Comparison of ENCODE assay signal across 28 cellular contexts in the genomic region with DNA sequence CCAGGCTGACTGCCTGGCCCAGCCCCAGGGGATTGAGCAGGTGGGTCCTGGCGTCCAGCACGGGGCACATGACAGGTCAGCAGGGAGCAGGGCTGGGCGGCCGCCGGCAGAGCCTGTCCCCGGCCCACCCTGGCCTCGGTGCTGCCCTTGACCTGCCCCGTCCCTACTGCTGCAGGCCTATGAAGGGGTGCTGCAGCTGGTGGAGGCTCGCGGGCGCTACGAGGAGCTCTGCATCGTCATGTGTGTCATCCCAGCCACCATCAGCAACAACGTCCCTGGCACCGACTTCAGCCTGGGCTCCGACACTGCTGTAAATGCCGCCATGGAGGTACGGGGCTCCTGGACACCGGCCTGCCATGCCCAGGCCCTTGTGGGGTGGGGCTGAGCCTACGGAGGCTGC. TPM values are rescaled to one million over a fixed set of nuclear protein-coding genes. Genes with fewer than 3 reads are reported as not detected.
A peak's percentile ranks its signal among the peaks of the same experiment; 100 is the strongest.
DNase-seq lines count a peak whose midpoint lies in the region; ATAC-seq, FAIRE-seq and TF ChIP-seq lines count a peak whose summit lies in the region.
"Had no signal": no experiment of that assay in that cellular context is flagged by ENCODE, and none has a peak within 500 bp of the region (broad histone marks: within the 10 kb centered on the region; RNA-seq: fewer than 3 reads in every experiment).

No MANE protein-coding gene starts in this region.

- BruUV-seq in GM12878 (replicated peaks; lab: Mats Ljungman, UMichigan) (no TSS peak), K562 (replicated peaks; lab: Mats Ljungman, UMichigan) (no TSS peak)

- no peak for ATAC-seq in Right ventricle myocardium inferior
- no peak for ATAC-seq in GM12878
- ATAC-seq in K562: no peak
- ATAC-seq in psoas muscle: peak; percentile 50 to 65 (median 56)

- no peak overlapping the region for H3K27ac ChIP-seq in GM12878 (ENCODE audit: control insufficient read depth, insufficient read depth)
- H3K27ac ChIP-seq in K562 (ENCODE audit: extremely low read depth, low read depth, low read length): no peak overlapping the region
- H3K27ac ChIP-seq in psoas muscle: no peak overlapping the region
- H3K27ac ChIP-seq in neural progenitor cell: no peak overlapping the region
- H3K27ac ChIP-seq: BLaER1 had no signal

- H3K4me2 ChIP-seq in GM12878 (ENCODE audit: control insufficient read depth, insufficient read depth) (no peak overlapping the region), K562 (ENCODE audit: insufficient read depth, low read length) (no peak overlapping the region), neural progenitor cell (no peak overlapping the region)
- H3K4me2 ChIP-seq: BLaER1 had no signal

- H3K4me1 ChIP-seq in GM12878 (ENCODE audit: control insufficient read depth, insufficient read depth, low read length) (no peaks in the 10 kb centered on the region), K562 (replicated peaks in 1 of 2; ENCODE audit: control insufficient read depth in 2 of 2, insufficient read depth in 2 of 2, low read length in 2 of 2) (peaks cover 0 to 38% of the 10 kb centered on the region in 2 experiments; a peak in 1 of 5 replicates), psoas muscle (no peaks in the 10 kb centered on the region), neural progenitor cell (no peaks in the 10 kb centered on the region)

- H3K27me3 ChIP-seq in GM12878 (replicated peaks in 1 of 2; ENCODE audit: control insufficient read depth in 2 of 2, insufficient read depth in 2 of 2, low read length in 1 of 2): no peaks in the 10 kb centered on the region
- no peaks in the 10 kb centered on the region for H3K27me3 ChIP-seq in K562 (ENCODE audit: control insufficient read depth in 2 of 2, insufficient read depth in 2 of 2, low read length in 2 of 2)
- no peaks in the 10 kb centered on the region for H3K27me3 ChIP-seq in psoas muscle (ENCODE audit: insufficient read depth in 3 of 3, low read length in 2 of 3)
- H3K27me3 ChIP-seq in neural progenitor cell: no peaks in the 10 kb centered on the region
- H3K27me3 ChIP-seq: BE2C, BLaER1 had no signal

- no peak for TF ChIP-seq RAD21 in GM12878 (IDR thresholded peaks at IDR 0.05; ENCODE audit: insufficient read depth, low read depth, low read length)
- no peak for TF ChIP-seq RAD21 in K562 (CRISPR knock-in tag; conservative IDR thresholded peaks at IDR 0.05 in 1 of 2, IDR thresholded peaks at IDR 0.05 in 1 of 2)

- TF ChIP-seq EP300 in GM12878 (IDR thresholded peaks at IDR 0.05; ENCODE audit: borderline replicate concordance in 1 of 2, control insufficient read depth in 1 of 2, low read depth in 2 of 2, low read length in 2 of 2) (no peak), K562 (IDR thresholded peaks at IDR 0.05; ENCODE audit: low read length) (no peak)

- no peak overlapping the region for H3K9ac ChIP-seq in GM12878 (ENCODE audit: control insufficient read depth, insufficient read depth, low read length)
- no peak overlapping the region; a peak in 1 of 4 replicates for H3K9ac ChIP-seq in K562 (ENCODE audit: insufficient read depth in 1 of 2, low read depth in 2 of 2, low read length in 2 of 2)
- no peak overlapping the region for H3K9ac ChIP-seq in neural progenitor cell
- H3K9ac ChIP-seq: BLaER1 had no signal

- H3K4me3 ChIP-seq in GM12878: no peak overlapping the region
- no peak overlapping the region for H3K4me3 ChIP-seq in K562
- H3K4me3 ChIP-seq in psoas muscle: peak overlapping the region; percentile 30
- no peak overlapping the region for H3K4me3 ChIP-seq in neural progenitor cell
- H3K4me3 ChIP-seq: BLaER1 had no signal

- no peaks in the 10 kb centered on the region for H3K27me3 Mint-ChIP-seq in neural progenitor cell (ENCODE audit: insufficient read depth, low read depth)
- H3K27me3 Mint-ChIP-seq: CD4-positive, alpha-beta memory T cell; CD4-positive, CD25-positive, alpha-beta regulatory T cell; CD8-positive, alpha-beta memory T cell had no signal

- H2AFZ ChIP-seq in GM12878 (ENCODE audit: control insufficient read depth, low read depth, low read length) (no peak overlapping the region), K562 (ENCODE audit: low read depth, low read length) (no peak overlapping the region), neural progenitor cell (replicated peaks) (no peak overlapping the region)

- no peaks in the 10 kb centered on the region for H3K36me3 Mint-ChIP-seq in neural progenitor cell
- H3K36me3 Mint-ChIP-seq: CD4-positive, CD25-positive, alpha-beta regulatory T cell had no signal

- RAD21 ChIA-PET in GM12878 (lab: Charles Lee; ENCODE audit: unreplicated experiment): no interaction called here

- FAIRE-seq in GM12878 (lab: Jason Lieb, UNC): no peak
- FAIRE-seq in K562 (lab: Jason Lieb, UNC): no peak
- FAIRE-seq: A204.1, G401.6, GM12892, GM18507 had no signal

- H3K9me1 ChIP-seq in K562 (ENCODE audit: control insufficient read depth, insufficient read depth, low read length): peaks cover 4% of the 10 kb centered on the region

- H3K4me1 Mint-ChIP-seq in neural progenitor cell: no peaks in the 10 kb centered on the region
- H3K4me1 Mint-ChIP-seq: CD14-positive monocyte; CD4-positive, alpha-beta memory T cell; CD8-positive, alpha-beta memory T cell had no signal

- no peaks in the 10 kb centered on the region for H3K9me3 Mint-ChIP-seq in neural progenitor cell
- H3K9me3 Mint-ChIP-seq: CD14-positive monocyte; CD4-positive, alpha-beta memory T cell; CD8-positive, alpha-beta memory T cell had no signal

- SMC1A ChIA-PET in GM12878 (lab: Charles Lee; ENCODE audit: uncharacterized antibody, unreplicated experiment): interaction anchor here (0.6 kb wide), 1 partner anchor 240 kb away, joined by 3 read pairs; no protein-coding TSS in a partner anchor

- intact Hi-C loops in Right ventricle myocardium inferior (cut with DNase I) (no loop called here), cardiac septum (cut with DNase I) (no loop called here), GM12878 (cut with micrococcal nuclease; ENCODE audit: unreplicated experiment) (no loop called here), K562 (cut with micrococcal nuclease) (no loop called here), psoas muscle (cut with DNase I) (loop anchor here in 1 of 2 donors (10.0 kb wide), 1 partner anchor 61 kb away; no protein-coding TSS in a partner anchor)

- peak; percentile 64 for DNase-seq in Right ventricle myocardium inferior (ENCODE audit: missing footprints)
- DNase-seq in cardiac septum (ENCODE audit: low spot score): no peak
- DNase-seq in GM12878 (ENCODE audit: low read depth, low spot score): no peak
- DNase-seq in K562 (ENCODE audit: extremely low read depth in 1 of 4, low spot score in 3 of 4): no peak
- no peak for DNase-seq in psoas muscle
- no peak for DNase-seq in NCI-H1048 (lab: John Stamatoyannopoulos, UW)
- DNase-seq in DMS153 treated with DMSO at 0.1 percent for 48 hours (lab: John Stamatoyannopoulos, UW; ENCODE audit: unreplicated experiment): no peak
- DNase-seq in neural progenitor cell (ENCODE audit: low spot score): no peak
- DNase-seq: 8988T; ACHN; BE2C; C1 segment of cervical spinal cord; CD4-positive, alpha-beta memory T cell; CD4-positive, CD25-positive, alpha-beta regulatory T cell; CD8-positive, alpha-beta memory T cell; COR-L47; DMS 273 treated with DMSO at 0.1 percent for 48 hours; DMS153; DMS79 treated with DMSO at 0.1 percent for 48 hours; GF-D8 had no signal

- H3K79me2 ChIP-seq in GM12878 (ENCODE audit: control insufficient read depth, insufficient read depth, low read length) (no peaks in the 10 kb centered on the region), K562 (ENCODE audit: control insufficient read depth, insufficient read depth, low read length) (no peaks in the 10 kb centered on the region), neural progenitor cell (ENCODE audit: low read depth) (no peaks in the 10 kb centered on the region)

- TF ChIP-seq POLR2A in GM12878 (IDR thresholded peaks at IDR 0.05; ENCODE audit: low read depth, low read length) (no peak), K562 (conservative IDR thresholded peaks at IDR 0.05) (no peak)

- POLR2A ChIA-PET in GM12878 (lab: Charles Lee) (no interaction called here), K562 (lab: Yijun Ruan, JAX) (interaction anchor here (1.0 to 1.6 kb wide), 3 partner anchors 9 to 14 kb away, joined by 3 to 4 read pairs (median 3); no protein-coding TSS in a partner anchor)

- H3K9me3 ChIP-seq in GM12878 (replicated peaks; ENCODE audit: control insufficient read depth, insufficient read depth, low read length) (no peaks in the 10 kb centered on the region), K562 (replicated peaks; ENCODE audit: control insufficient read depth, insufficient read depth, low read depth, low read length) (no peaks in the 10 kb centered on the region), psoas muscle (no peaks in the 10 kb centered on the region), neural progenitor cell (ENCODE audit: low read depth) (no peaks in the 10 kb centered on the region)
- H3K9me3 ChIP-seq: BE2C, BLaER1 had no signal

- H3K27ac Mint-ChIP-seq in neural progenitor cell: no peak overlapping the region
- H3K27ac Mint-ChIP-seq: CD4-positive, CD25-positive, alpha-beta regulatory T cell had no signal

- TF ChIP-seq CTCF in GM12878 (IDR thresholded peaks at IDR 0.05 in 2 of 3, conservative IDR thresholded peaks at IDR 0.05 in 1 of 3; ENCODE audit: control insufficient read depth in 2 of 3, extremely low read depth in 1 of 3, insufficient read depth in 1 of 3, low read depth in 3 of 3, low read length in 3 of 3): no peak
- TF ChIP-seq CTCF in K562 (IDR thresholded peaks at IDR 0.05 in 2 of 3, conservative IDR thresholded peaks at IDR 0.05 in 1 of 3; ENCODE audit: insufficient read depth in 2 of 3, low read depth in 1 of 3, low read length in 3 of 3): no peak
- TF ChIP-seq CTCF in psoas muscle (IDR thresholded peaks at IDR 0.05): no peak
- no peak for TF ChIP-seq CTCF in neural progenitor cell (IDR thresholded peaks at IDR 0.05)

- H3K4me3 Mint-ChIP-seq in neural progenitor cell: no peak overlapping the region
- H3K4me3 Mint-ChIP-seq: CD14-positive monocyte; CD4-positive, alpha-beta memory T cell; CD8-positive, alpha-beta memory T cell had no signal

- no peaks in the 10 kb centered on the region for H3F3A ChIP-seq in neural progenitor cell (ENCODE audit: low read depth)

- H3K36me3 ChIP-seq in GM12878 (ENCODE audit: control insufficient read depth in 2 of 2, insufficient read depth in 2 of 2, low read length in 1 of 2): peaks cover 5 to 24% of the 10 kb centered on the region in 2 experiments; a peak in 3 of 4 replicates
- H3K36me3 ChIP-seq in K562 (ENCODE audit: control insufficient read depth, insufficient read depth, low read length): peaks cover 72% of the 10 kb centered on the region; the same call in 1 of the 3 replicates
- H3K36me3 ChIP-seq in psoas muscle (ENCODE audit: insufficient read depth in 1 of 2, low read depth in 1 of 2): peaks cover 0 to 51% of the 10 kb centered on the region in 2 donors
- H3K36me3 ChIP-seq in neural progenitor cell: no peaks in the 10 kb centered on the region

- CTCF ChIA-PET in GM12878 (lab: Yijun Ruan, JAX): no interaction called here
- CTCF ChIA-PET in K562 (lab: Yijun Ruan, JAX; ENCODE audit: low intra/inter-chr PET ratio): no interaction called here

- in situ Hi-C loops in GM12878 (cut with MboI) (no loop called here), K562 (cut with MboI) (no loop called here)

- WGBS in GM12878 (ENCODE audit: insufficient coverage, insufficient replicate concordance, low lambda C conversion rate, missing lambda C conversion rate): 96% methylated on average over 20 of the region's 20 CpGs
- WGBS in K562 (ENCODE audit: insufficient coverage, low coverage, missing lambda C conversion rate): 86% methylated on average over 19 of the region's 20 CpGs
- 57 to 61% (median 60%) methylated on average over 20 of the region's 20 CpGs for WGBS in psoas muscle, 3 donors

- no peaks in the 10 kb centered on the region for H4K20me1 ChIP-seq in GM12878 (ENCODE audit: control insufficient read depth, insufficient read depth)
- peaks cover 9% of the 10 kb centered on the region for H4K20me1 ChIP-seq in K562 (replicated peaks; ENCODE audit: control insufficient read depth, insufficient read depth, low read length)
- no peaks in the 10 kb centered on the region for H4K20me1 ChIP-seq in neural progenitor cell (ENCODE audit: low read depth)

RNA-seq across cellular contexts. Expression of a gene that starts 15.6 kb away (rescaled TPM):
- total RNA-seq in Right ventricle myocardium inferior (16.8 TPM), cardiac septum (15.8 TPM), GM12878 (2014; rRNA removed) (16.8 and 24.6 TPM in 2 replicates), GM12878 (2014; rRNA removed; fragmentation: Illumina TruSeq; extraction: Trizol) (2.6 and 2.8 TPM in 2 replicates), GM12878 (2021) (20.3 and 23.6 TPM in 2 replicates), K562 (2014; rRNA removed) (12.6 and 17.3 TPM in 2 replicates), K562 (2014; rRNA removed; fragmentation: Illumina TruSeq; extraction: Trizol) (0.35 and 0.55 TPM in 2 replicates), K562 (2015; rRNA removed; fragmentation: Illumina TruSeq; extraction: Trizol) (2.6 and 2.7 TPM in 2 replicates), K562 (2021) (7.6 and 8.3 TPM in 2 replicates), psoas muscle (10 to 100 TPM in 2 of 4 donors, 1 to 10 TPM in 2; 8.3 to 10.5 (median 9.7) TPM), neural progenitor cell (ENCODE audit: low replicate concordance) (7.5 and 17.9 TPM in 2 replicates)
- 19.8 and 23.7 TPM in 2 replicates for total RNA-seq in GM12878 (2013; cell fraction: nucleolus; rRNA removed)
- polyA plus RNA-seq in GM12878 (2011; ENCODE audit: low read depth): 4.9 TPM
- polyA plus RNA-seq in GM12878 (2011; rRNA removed) (2.8 and 5.2 TPM in 2 replicates), GM12878 (2014; fragmentation: Illumina TruSeq; extraction: Trizol) (0.52 and 1.3 TPM in 2 replicates), GM12878 (2014; fragmentation: Nextera tagmentation; extraction: Ambion mirVana) (1 to 10 TPM in 1 of 2 experiments, under 1 TPM in 1; 0.14 to 2.1 TPM), GM12878 (2014; rRNA removed) (24.8 and 27.1 TPM in 2 replicates), GM12878 (2016; fragmentation: Nextera tagmentation; extraction: Ambion mirVana) (10 to 100 TPM; 17.5 to 20.9 TPM), K562 (2011; rRNA removed) (2.3 and 5.5 TPM in 2 replicates), K562 (2014; fragmentation: Illumina TruSeq; extraction: Trizol) (0.52 and 2.1 TPM in 2 replicates), K562 (2014; fragmentation: Nextera tagmentation; extraction: Ambion mirVana) (under 1 TPM; 0.07 to 0.18 TPM), K562 (2014; rRNA removed) (6.5 and 8.1 TPM in 2 replicates), psoas muscle (10 to 100 TPM in 2 of 3 donors, 1 to 10 TPM in 1; 9.9 to 13.7 (median 10.1) TPM)
- polyA plus RNA-seq in GM12878 (2011; cell fraction: cytosol; rRNA removed): 8.2 and 16.1 TPM in 2 replicates
- 87.0 and 101 TPM in 2 replicates for polyA plus RNA-seq in GM12878 (2011; cell fraction: nucleus; rRNA removed)
- 21.9 and 22.9 TPM in 2 replicates for polyA plus RNA-seq in GM12878 (2012)
- polyA minus RNA-seq in GM12878 (2011; rRNA and poly(A)+ RNA removed): 1.4 and 5.8 TPM in 2 replicates
- 1.8 and 2.8 TPM in 2 replicates for polyA minus RNA-seq in GM12878 (2011; cell fraction: cytosol; rRNA and poly(A)+ RNA removed)
- polyA minus RNA-seq in GM12878 (2011; cell fraction: nucleus; rRNA and poly(A)+ RNA removed): 7.5 and 11.9 TPM in 2 replicates
- total RNA-seq in K562 (2011; cell fraction: chromatin; rRNA removed; ENCODE audit: low replicate concordance): 10.0 and 50.7 TPM in 2 replicates
- total RNA-seq in K562 (2011; cell fraction: nucleolus; rRNA removed): 29.3 and 41.0 TPM in 2 replicates
- total RNA-seq in K562 (2011; cell fraction: nucleoplasm; rRNA removed): 13.9 and 21.2 TPM in 2 replicates
- polyA plus RNA-seq in K562 (2011; cell fraction: cytosol; rRNA removed): 5.7 and 16.5 TPM in 2 replicates
- polyA plus RNA-seq in K562 (2011; cell fraction: nucleus; rRNA removed): 37.7 and 66.6 TPM in 2 replicates
- 6.3 and 16.5 TPM in 2 replicates for polyA plus RNA-seq in K562 (2012)
- polyA minus RNA-seq in K562 (2011; rRNA and poly(A)+ RNA removed): 0.57 and 0.91 TPM in 2 replicates
- 2.2 and 2.5 TPM in 2 replicates for polyA minus RNA-seq in K562 (2011; cell fraction: cytosol; rRNA and poly(A)+ RNA removed)
- polyA minus RNA-seq in K562 (2011; cell fraction: nucleus; rRNA and poly(A)+ RNA removed): 9.4 and 10.2 TPM in 2 replicates

RNA-seq across cellular contexts. Expression of a gene that starts 23.7 kb away (rescaled TPM):
- total RNA-seq in Right ventricle myocardium inferior (52.5 TPM), cardiac septum (60.3 TPM), GM12878 (2014; rRNA removed) (127 and 146 TPM in 2 replicates), GM12878 (2014; rRNA removed; fragmentation: Illumina TruSeq; extraction: Trizol) (52.6 and 56.1 TPM in 2 replicates), GM12878 (2021) (192 and 194 TPM in 2 replicates), K562 (2014; rRNA removed) (86.9 and 98.3 TPM in 2 replicates), K562 (2014; rRNA removed; fragmentation: Illumina TruSeq; extraction: Trizol) (13.8 and 22.2 TPM in 2 replicates), K562 (2015; rRNA removed; fragmentation: Illumina TruSeq; extraction: Trizol) (45.6 and 45.8 TPM in 2 replicates), K562 (2021) (108 and 124 TPM in 2 replicates), psoas muscle (10 to 100 TPM; 17.8 to 33.6 (median 27.7) TPM), neural progenitor cell (ENCODE audit: low replicate concordance) (48.7 and 126 TPM in 2 replicates)
- 144 and 180 TPM in 2 replicates for total RNA-seq in GM12878 (2013; cell fraction: nucleolus; rRNA removed)
- polyA plus RNA-seq in GM12878 (2011; ENCODE audit: low read depth): 60.4 TPM
- polyA plus RNA-seq in GM12878 (2011; rRNA removed) (43.3 and 94.2 TPM in 2 replicates), GM12878 (2014; fragmentation: Illumina TruSeq; extraction: Trizol) (7.8 and 45.7 TPM in 2 replicates), GM12878 (2014; fragmentation: Nextera tagmentation; extraction: Ambion mirVana) (10 to 100 TPM in 1 of 2 experiments, 1 to 10 TPM in 1; 1.2 to 11.2 TPM), GM12878 (2014; rRNA removed) (130 and 154 TPM in 2 replicates), GM12878 (2016; fragmentation: Nextera tagmentation; extraction: Ambion mirVana) (100 to 1,000 TPM; 184 to 191 TPM), K562 (2011; rRNA removed) (50.0 and 84.1 TPM in 2 replicates), K562 (2014; fragmentation: Illumina TruSeq; extraction: Trizol) (37.6 and 65.2 TPM in 2 replicates), K562 (2014; fragmentation: Nextera tagmentation; extraction: Ambion mirVana) (1 to 10 TPM; 1.1 to 3.9 TPM), K562 (2014; rRNA removed) (83.0 and 83.1 TPM in 2 replicates), psoas muscle (10 to 100 TPM in 2 of 3 donors, 1 to 10 TPM in 1; 9.2 to 21.2 (median 13.7) TPM)
- 130 and 162 TPM in 2 replicates for polyA plus RNA-seq in GM12878 (2011; cell fraction: cytosol; rRNA removed)
- polyA plus RNA-seq in GM12878 (2011; cell fraction: nucleus; rRNA removed): 550 and 578 TPM in 2 replicates
- 148 and 190 TPM in 2 replicates for polyA plus RNA-seq in GM12878 (2012)
- 76.6 and 156 TPM in 2 replicates for polyA minus RNA-seq in GM12878 (2011; rRNA and poly(A)+ RNA removed)
- 59.1 and 73.4 TPM in 2 replicates for polyA minus RNA-seq in GM12878 (2011; cell fraction: cytosol; rRNA and poly(A)+ RNA removed)
- 62.3 and 85.3 TPM in 2 replicates for polyA minus RNA-seq in GM12878 (2011; cell fraction: nucleus; rRNA and poly(A)+ RNA removed)
- 83.4 and 274 TPM in 2 replicates for total RNA-seq in K562 (2011; cell fraction: chromatin; rRNA removed; ENCODE audit: low replicate concordance)
- total RNA-seq in K562 (2011; cell fraction: nucleolus; rRNA removed): 193 and 201 TPM in 2 replicates
- 97.9 and 105 TPM in 2 replicates for total RNA-seq in K562 (2011; cell fraction: nucleoplasm; rRNA removed)
- polyA plus RNA-seq in K562 (2011; cell fraction: cytosol; rRNA removed): 68.5 and 125 TPM in 2 replicates
- 244 and 346 TPM in 2 replicates for polyA plus RNA-seq in K562 (2011; cell fraction: nucleus; rRNA removed)
- polyA plus RNA-seq in K562 (2012): 106 and 149 TPM in 2 replicates
- polyA minus RNA-seq in K562 (2011; rRNA and poly(A)+ RNA removed): 29.0 and 37.5 TPM in 2 replicates
- polyA minus RNA-seq in K562 (2011; cell fraction: cytosol; rRNA and poly(A)+ RNA removed): 63.7 and 76.3 TPM in 2 replicates
- 42.3 and 49.5 TPM in 2 replicates for polyA minus RNA-seq in K562 (2011; cell fraction: nucleus; rRNA and poly(A)+ RNA removed)

RNA-seq across cellular contexts. Expression of a gene that starts 29.8 kb away (rescaled TPM):
- total RNA-seq in Right ventricle myocardium inferior (2.7 TPM), cardiac septum (1.2 TPM), GM12878 (2014; rRNA removed) (2.6 and 2.7 TPM in 2 replicates), GM12878 (2014; rRNA removed; fragmentation: Illumina TruSeq; extraction: Trizol) (3.5 and 4.4 TPM in 2 replicates), GM12878 (2021) (9.1 and 9.9 TPM in 2 replicates), K562 (2014; rRNA removed) (1.5 and 2.1 TPM in 2 replicates), K562 (2014; rRNA removed; fragmentation: Illumina TruSeq; extraction: Trizol) (0.29 and 0.33 TPM in 2 replicates), K562 (2015; rRNA removed; fragmentation: Illumina TruSeq; extraction: Trizol) (2.0 and 2.2 TPM in 2 replicates), K562 (2021) (1.9 and 2.1 TPM in 2 replicates), psoas muscle (1 to 10 TPM in 1 of 4 donors, under 1 TPM in 3; 0.69 to 1.7 (median 0.84) TPM), neural progenitor cell (ENCODE audit: low replicate concordance) (0.28 TPM in 1 of 2 replicates, not detected in the other)
- 0.42 and 0.61 TPM in 2 replicates for total RNA-seq in GM12878 (2013; cell fraction: nucleolus; rRNA removed)
- 4.9 TPM for polyA plus RNA-seq in GM12878 (2011; ENCODE audit: low read depth)
- polyA plus RNA-seq in GM12878 (2011; rRNA removed) (0.03 and 0.17 TPM in 2 replicates), GM12878 (2014; fragmentation: Illumina TruSeq; extraction: Trizol) (0.86 and 2.4 TPM in 2 replicates), GM12878 (2014; fragmentation: Nextera tagmentation; extraction: Ambion mirVana) (under 1 TPM; 0.34 to 0.82 TPM), GM12878 (2014; rRNA removed) (4.1 and 4.8 TPM in 2 replicates), GM12878 (2016; fragmentation: Nextera tagmentation; extraction: Ambion mirVana) (1 to 10 TPM; 2.5 to 3.7 TPM), K562 (2011; rRNA removed) (0.34 and 0.36 TPM in 2 replicates), K562 (2014; fragmentation: Illumina TruSeq; extraction: Trizol) (0.98 and 1.7 TPM in 2 replicates), K562 (2014; fragmentation: Nextera tagmentation; extraction: Ambion mirVana) (not detected), K562 (2014; rRNA removed) (0.82 and 2.0 TPM in 2 replicates), psoas muscle (under 1 TPM; 0.08 to 0.76 (median 0.31) TPM)
- 0.03 TPM in 1 of 2 replicates, not detected in the other for polyA plus RNA-seq in GM12878 (2011; cell fraction: cytosol; rRNA removed)
- 0.22 and 0.30 TPM in 2 replicates for polyA plus RNA-seq in GM12878 (2011; cell fraction: nucleus; rRNA removed)
- 5.5 and 6.1 TPM in 2 replicates for polyA plus RNA-seq in GM12878 (2012)
- 0.05 TPM in 1 of 2 replicates, not detected in the other for polyA minus RNA-seq in GM12878 (2011; rRNA and poly(A)+ RNA removed)
- 4.4 TPM in 1 of 2 replicates, not detected in the other for polyA minus RNA-seq in GM12878 (2011; cell fraction: cytosol; rRNA and poly(A)+ RNA removed)
- polyA minus RNA-seq in GM12878 (2011; cell fraction: nucleus; rRNA and poly(A)+ RNA removed): under 0.01 and 0.38 TPM in 2 replicates
- total RNA-seq in K562 (2011; cell fraction: chromatin; rRNA removed; ENCODE audit: low replicate concordance): 0.09 and 0.42 TPM in 2 replicates
- 0.13 and 0.17 TPM in 2 replicates for total RNA-seq in K562 (2011; cell fraction: nucleolus; rRNA removed)
- 0.29 and 0.38 TPM in 2 replicates for total RNA-seq in K562 (2011; cell fraction: nucleoplasm; rRNA removed)
- 0.40 and 1.3 TPM in 2 replicates for polyA plus RNA-seq in K562 (2011; cell fraction: cytosol; rRNA removed)
- polyA plus RNA-seq in K562 (2011; cell fraction: nucleus; rRNA removed): 0.45 and 0.75 TPM in 2 replicates
- 2.1 and 3.8 TPM in 2 replicates for polyA plus RNA-seq in K562 (2012)
- polyA minus RNA-seq in K562 (2011; rRNA and poly(A)+ RNA removed): 0.11 and 0.36 TPM in 2 replicates
- polyA minus RNA-seq in K562 (2011; cell fraction: cytosol; rRNA and poly(A)+ RNA removed): 0.64 and 1.7 TPM in 2 replicates
- 0.33 and 0.54 TPM in 2 replicates for polyA minus RNA-seq in K562 (2011; cell fraction: nucleus; rRNA and poly(A)+ RNA removed)
- polyA plus RNA-seq: AG04450 had no signal

RNA-seq across cellular contexts. Expression of a gene that starts 37.9 kb away (rescaled TPM):
- total RNA-seq in Right ventricle myocardium inferior (not detected), cardiac septum (0.11 TPM), GM12878 (2014; rRNA removed) (not detected in 2 replicates), GM12878 (2014; rRNA removed; fragmentation: Illumina TruSeq; extraction: Trizol) (not detected in 2 replicates), GM12878 (2021) (0.10 TPM in 1 of 2 replicates, not detected in the other), K562 (2014; rRNA removed) (not detected in 2 replicates), K562 (2014; rRNA removed; fragmentation: Illumina TruSeq; extraction: Trizol) (not detected in 2 replicates), K562 (2015; rRNA removed; fragmentation: Illumina TruSeq; extraction: Trizol) (not detected in 2 replicates), K562 (2021) (not detected in 2 replicates), psoas muscle (under 1 TPM in 1 of 4 donors, not detected in 3; 0.19 TPM), neural progenitor cell (ENCODE audit: low replicate concordance) (not detected in 2 replicates)
- total RNA-seq in GM12878 (2013; cell fraction: nucleolus; rRNA removed): 0.81 and 0.83 TPM in 2 replicates
- not detected for polyA plus RNA-seq in GM12878 (2011; ENCODE audit: low read depth)
- polyA plus RNA-seq in GM12878 (2011; rRNA removed) (0.03 and 0.05 TPM in 2 replicates), GM12878 (2014; fragmentation: Illumina TruSeq; extraction: Trizol) (not detected in 2 replicates), GM12878 (2014; fragmentation: Nextera tagmentation; extraction: Ambion mirVana) (not detected), GM12878 (2014; rRNA removed) (not detected in 2 replicates), GM12878 (2016; fragmentation: Nextera tagmentation; extraction: Ambion mirVana) (not detected), K562 (2011; rRNA removed) (not detected in 2 replicates), K562 (2014; fragmentation: Illumina TruSeq; extraction: Trizol) (not detected in 2 replicates), K562 (2014; fragmentation: Nextera tagmentation; extraction: Ambion mirVana) (under 1 TPM in 1 of 2 experiments, not detected in 1; 0.01 TPM), K562 (2014; rRNA removed) (not detected in 2 replicates), psoas muscle (under 1 TPM; 0.01 to 0.17 (median 0.04) TPM)
- 0.04 and 0.08 TPM in 2 replicates for polyA plus RNA-seq in GM12878 (2011; cell fraction: cytosol; rRNA removed)
- 0.61 and 1.2 TPM in 2 replicates for polyA plus RNA-seq in GM12878 (2011; cell fraction: nucleus; rRNA removed)
- 0.04 TPM in 1 of 2 replicates, not detected in the other for polyA plus RNA-seq in GM12878 (2012)
- 0.10 and 0.15 TPM in 2 replicates for polyA minus RNA-seq in GM12878 (2011; rRNA and poly(A)+ RNA removed)
- not detected in 2 replicates for polyA minus RNA-seq in GM12878 (2011; cell fraction: cytosol; rRNA and poly(A)+ RNA removed)
- polyA minus RNA-seq in GM12878 (2011; cell fraction: nucleus; rRNA and poly(A)+ RNA removed): 0.10 and 0.12 TPM in 2 replicates
- total RNA-seq in K562 (2011; cell fraction: chromatin; rRNA removed; ENCODE audit: low replicate concordance): 0.18 TPM in 1 of 2 replicates, not detected in the other
- not detected in 2 replicates for total RNA-seq in K562 (2011; cell fraction: nucleolus; rRNA removed)
- total RNA-seq in K562 (2011; cell fraction: nucleoplasm; rRNA removed): not detected in 2 replicates
- not detected in 2 replicates for polyA plus RNA-seq in K562 (2011; cell fraction: cytosol; rRNA removed)
- not detected in 2 replicates for polyA plus RNA-seq in K562 (2011; cell fraction: nucleus; rRNA removed)
- 0.01 TPM in 1 of 2 replicates, not detected in the other for polyA plus RNA-seq in K562 (2012)
- not detected in 2 replicates for polyA minus RNA-seq in K562 (2011; rRNA and poly(A)+ RNA removed)
- polyA minus RNA-seq in K562 (2011; cell fraction: cytosol; rRNA and poly(A)+ RNA removed): not detected in 2 replicates
- not detected in 2 replicates for polyA minus RNA-seq in K562 (2011; cell fraction: nucleus; rRNA and poly(A)+ RNA removed)
- total RNA-seq: A673; CD4-positive, alpha-beta memory T cell; CD8-positive, alpha-beta memory T cell had no signal
- polyA plus RNA-seq: AG04450, CD14-positive monocyte had no signal

Comparison
In these comparisons a context has a peak if more than half of its experiments do, and no peak if none do; other contexts are left out.
1. ATAC-seq: peak in psoas muscle (4 of 4); none in Right ventricle myocardium inferior (single experiment), GM12878 (single experiment) and K562 (single experiment).